Comparison of ENCODE assay signal across 2 cellular contexts in genomic region chr11:65121447-65121864, GRCh38.
TF ChIP-seq lines count a peak whose summit lies in the region.

No MANE protein-coding gene starts in this region.

TF ChIP-seq in SK-N-SH, 30 proteins besides CTCF, POLR2A, EP300 and RAD21 (continued from another document):
- no peak for TF ChIP-seq RFX5 (IDR thresholded peaks at IDR 0.05; ENCODE audit: low read length)
- no peak for TF ChIP-seq MXI1 (IDR thresholded peaks at IDR 0.05; ENCODE audit: low read depth, low read length)
- no peak for TF ChIP-seq EZH2phosphoT487 (IDR thresholded peaks at IDR 0.05; ENCODE audit: borderline replicate concordance, low read depth)
- TF ChIP-seq, protein P1, sequence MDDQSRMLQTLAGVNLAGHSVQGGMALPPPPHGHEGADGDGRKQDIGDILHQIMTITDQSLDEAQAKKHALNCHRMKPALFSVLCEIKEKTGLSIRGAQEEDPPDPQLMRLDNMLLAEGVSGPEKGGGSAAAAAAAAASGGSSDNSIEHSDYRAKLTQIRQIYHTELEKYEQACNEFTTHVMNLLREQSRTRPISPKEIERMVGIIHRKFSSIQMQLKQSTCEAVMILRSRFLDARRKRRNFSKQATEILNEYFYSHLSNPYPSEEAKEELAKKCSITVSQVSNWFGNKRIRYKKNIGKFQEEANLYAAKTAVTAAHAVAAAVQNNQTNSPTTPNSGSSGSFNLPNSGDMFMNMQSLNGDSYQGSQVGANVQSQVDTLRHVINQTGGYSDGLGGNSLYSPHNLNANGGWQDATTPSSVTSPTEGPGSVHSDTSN (IDR thresholded peaks at IDR 0.05), result no peak
- TF ChIP-seq, protein P2, sequence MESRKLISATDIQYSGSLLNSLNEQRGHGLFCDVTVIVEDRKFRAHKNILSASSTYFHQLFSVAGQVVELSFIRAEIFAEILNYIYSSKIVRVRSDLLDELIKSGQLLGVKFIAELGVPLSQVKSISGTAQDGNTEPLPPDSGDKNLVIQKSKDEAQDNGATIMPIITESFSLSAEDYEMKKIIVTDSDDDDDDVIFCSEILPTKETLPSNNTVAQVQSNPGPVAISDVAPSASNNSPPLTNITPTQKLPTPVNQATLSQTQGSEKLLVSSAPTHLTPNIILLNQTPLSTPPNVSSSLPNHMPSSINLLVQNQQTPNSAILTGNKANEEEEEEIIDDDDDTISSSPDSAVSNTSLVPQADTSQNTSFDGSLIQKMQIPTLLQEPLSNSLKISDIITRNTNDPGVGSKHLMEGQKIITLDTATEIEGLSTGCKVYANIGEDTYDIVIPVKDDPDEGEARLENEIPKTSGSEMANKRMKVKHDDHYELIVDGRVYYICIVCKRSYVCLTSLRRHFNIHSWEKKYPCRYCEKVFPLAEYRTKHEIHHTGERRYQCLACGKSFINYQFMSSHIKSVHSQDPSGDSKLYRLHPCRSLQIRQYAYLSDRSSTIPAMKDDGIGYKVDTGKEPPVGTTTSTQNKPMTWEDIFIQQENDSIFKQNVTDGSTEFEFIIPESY (IDR thresholded peaks at IDR 0.05; ENCODE audit: borderline replicate concordance, low read depth), result no peak
- TF ChIP-seq TCF12 (IDR thresholded peaks at IDR 0.05), result no peak
- TF ChIP-seq TEAD4 (IDR thresholded peaks at IDR 0.05; ENCODE audit: borderline replicate concordance, insufficient read depth), result no peak
- TF ChIP-seq, protein P3, sequence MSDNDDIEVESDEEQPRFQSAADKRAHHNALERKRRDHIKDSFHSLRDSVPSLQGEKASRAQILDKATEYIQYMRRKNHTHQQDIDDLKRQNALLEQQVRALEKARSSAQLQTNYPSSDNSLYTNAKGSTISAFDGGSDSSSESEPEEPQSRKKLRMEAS (IDR thresholded peaks at IDR 0.05; ENCODE audit: low read depth), result no peak
- no peak for TF ChIP-seq USF2 (IDR thresholded peaks at IDR 0.05; ENCODE audit: borderline replicate concordance, low read depth, low read length)
- TF ChIP-seq SMC3 (IDR thresholded peaks at IDR 0.05; ENCODE audit: low read depth, low read length), result no peak

TF ChIP-seq in SK-N-SH treated with all-trans-retinoic acid at 6 μM for 48 hours, 23 proteins besides CTCF, POLR2A, EP300 and RAD21:
- TF ChIP-seq, protein P4, sequence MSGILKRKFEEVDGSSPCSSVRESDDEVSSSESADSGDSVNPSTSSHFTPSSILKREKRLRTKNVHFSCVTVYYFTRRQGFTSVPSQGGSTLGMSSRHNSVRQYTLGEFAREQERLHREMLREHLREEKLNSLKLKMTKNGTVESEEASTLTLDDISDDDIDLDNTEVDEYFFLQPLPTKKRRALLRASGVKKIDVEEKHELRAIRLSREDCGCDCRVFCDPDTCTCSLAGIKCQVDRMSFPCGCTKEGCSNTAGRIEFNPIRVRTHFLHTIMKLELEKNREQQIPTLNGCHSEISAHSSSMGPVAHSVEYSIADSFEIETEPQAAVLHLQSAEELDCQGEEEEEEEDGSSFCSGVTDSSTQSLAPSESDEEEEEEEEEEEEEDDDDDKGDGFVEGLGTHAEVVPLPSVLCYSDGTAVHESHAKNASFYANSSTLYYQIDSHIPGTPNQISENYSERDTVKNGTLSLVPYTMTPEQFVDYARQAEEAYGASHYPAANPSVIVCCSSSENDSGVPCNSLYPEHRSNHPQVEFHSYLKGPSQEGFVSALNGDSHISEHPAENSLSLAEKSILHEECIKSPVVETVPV (CRISPR knock-in tag; IDR thresholded peaks at IDR 0.05), result no peak
- TF ChIP-seq GLIS3 (CRISPR knock-in tag; IDR thresholded peaks at IDR 0.05) (no peak), TCF4 (CRISPR knock-in tag; IDR thresholded peaks at IDR 0.05; ENCODE audit: borderline replicate concordance) (no peak), ZNF70 (CRISPR knock-in tag; IDR thresholded peaks at IDR 0.05) (no peak), BACH2 (CRISPR knock-in tag; IDR thresholded peaks at IDR 0.05; ENCODE audit: borderline replicate concordance) (no peak), TOX (CRISPR knock-in tag; IDR thresholded peaks at IDR 0.05; ENCODE audit: borderline replicate concordance) (no peak), ISL1 (CRISPR knock-in tag; IDR thresholded peaks at IDR 0.05) (no peak), CSDC2 (CRISPR knock-in tag; IDR thresholded peaks at IDR 0.05) (no peak), ZNF8 (CRISPR knock-in tag; IDR thresholded peaks at IDR 0.05) (no peak), ZFP3 (CRISPR knock-in tag; IDR thresholded peaks at IDR 0.05) (no peak), RARB (CRISPR knock-in tag; IDR thresholded peaks at IDR 0.05) (no peak), OSR1 (CRISPR knock-in tag; IDR thresholded peaks at IDR 0.05) (no peak)
- TF ChIP-seq, protein P5, sequence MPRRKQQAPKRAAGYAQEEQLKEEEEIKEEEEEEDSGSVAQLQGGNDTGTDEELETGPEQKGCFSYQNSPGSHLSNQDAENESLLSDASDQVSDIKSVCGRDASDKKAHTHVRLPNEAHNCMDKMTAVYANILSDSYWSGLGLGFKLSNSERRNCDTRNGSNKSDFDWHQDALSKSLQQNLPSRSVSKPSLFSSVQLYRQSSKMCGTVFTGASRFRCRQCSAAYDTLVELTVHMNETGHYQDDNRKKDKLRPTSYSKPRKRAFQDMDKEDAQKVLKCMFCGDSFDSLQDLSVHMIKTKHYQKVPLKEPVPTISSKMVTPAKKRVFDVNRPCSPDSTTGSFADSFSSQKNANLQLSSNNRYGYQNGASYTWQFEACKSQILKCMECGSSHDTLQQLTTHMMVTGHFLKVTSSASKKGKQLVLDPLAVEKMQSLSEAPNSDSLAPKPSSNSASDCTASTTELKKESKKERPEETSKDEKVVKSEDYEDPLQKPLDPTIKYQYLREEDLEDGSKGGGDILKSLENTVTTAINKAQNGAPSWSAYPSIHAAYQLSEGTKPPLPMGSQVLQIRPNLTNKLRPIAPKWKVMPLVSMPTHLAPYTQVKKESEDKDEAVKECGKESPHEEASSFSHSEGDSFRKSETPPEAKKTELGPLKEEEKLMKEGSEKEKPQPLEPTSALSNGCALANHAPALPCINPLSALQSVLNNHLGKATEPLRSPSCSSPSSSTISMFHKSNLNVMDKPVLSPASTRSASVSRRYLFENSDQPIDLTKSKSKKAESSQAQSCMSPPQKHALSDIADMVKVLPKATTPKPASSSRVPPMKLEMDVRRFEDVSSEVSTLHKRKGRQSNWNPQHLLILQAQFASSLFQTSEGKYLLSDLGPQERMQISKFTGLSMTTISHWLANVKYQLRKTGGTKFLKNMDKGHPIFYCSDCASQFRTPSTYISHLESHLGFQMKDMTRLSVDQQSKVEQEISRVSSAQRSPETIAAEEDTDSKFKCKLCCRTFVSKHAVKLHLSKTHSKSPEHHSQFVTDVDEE (CRISPR knock-in tag; IDR thresholded peaks at IDR 0.05), result no peak
